Comparison of ENCODE assay signal across 8 cellular contexts in the genomic region with DNA sequence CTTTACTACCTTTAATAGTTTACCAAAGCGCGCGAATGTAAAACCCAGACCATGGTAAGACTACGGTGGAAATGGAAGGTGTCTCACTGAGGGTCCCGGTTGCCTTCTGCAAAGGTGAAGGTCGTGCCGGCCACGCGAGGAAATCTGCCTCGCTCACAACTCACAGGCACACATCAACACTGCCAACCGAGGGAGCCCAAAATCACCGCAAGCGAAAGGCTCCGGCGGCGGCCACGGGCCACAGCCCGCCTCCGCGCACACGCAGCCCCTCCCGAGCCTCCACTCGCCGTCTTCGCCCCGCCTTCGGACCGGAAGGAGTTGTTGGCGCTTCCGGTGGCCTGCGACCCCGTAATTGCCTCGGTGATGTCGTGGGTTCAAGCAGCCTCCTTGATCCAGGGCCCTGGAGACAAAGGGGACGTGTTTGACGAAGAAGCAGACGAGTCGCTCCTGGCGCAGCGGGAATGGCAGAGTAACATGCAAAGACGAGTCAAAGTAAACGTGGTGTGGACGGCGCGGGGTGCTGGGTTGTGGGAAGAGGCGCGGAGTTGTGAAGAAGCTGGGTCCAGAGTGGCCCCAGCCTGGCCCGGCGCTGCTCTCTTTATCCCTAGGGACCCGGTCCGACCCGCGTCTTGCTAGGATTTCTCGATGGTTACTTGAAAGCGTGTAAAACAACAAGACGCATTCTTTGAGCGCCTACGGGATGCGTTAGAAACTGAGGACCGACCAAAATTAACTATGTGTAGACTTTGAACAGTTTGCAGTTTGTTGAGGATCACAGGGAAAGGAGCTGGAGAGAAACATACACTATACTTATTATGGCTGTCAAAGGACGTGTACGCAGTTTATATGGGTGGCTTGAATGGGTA. TPM values are rescaled to one million over a fixed set of nuclear protein-coding genes. Genes with fewer than 3 reads are reported as not detected.
DNase-seq lines count a peak whose midpoint lies in the region; ATAC-seq and TF ChIP-seq lines count a peak whose summit lies in the region.

A gene with protein sequence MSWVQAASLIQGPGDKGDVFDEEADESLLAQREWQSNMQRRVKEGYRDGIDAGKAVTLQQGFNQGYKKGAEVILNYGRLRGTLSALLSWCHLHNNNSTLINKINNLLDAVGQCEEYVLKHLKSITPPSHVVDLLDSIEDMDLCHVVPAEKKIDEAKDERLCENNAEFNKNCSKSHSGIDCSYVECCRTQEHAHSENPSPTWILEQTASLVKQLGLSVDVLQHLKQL (plus strand): TSS at position 349 of the 866 bp plus-strand sequence. CDS start 15 bp downstream, at position 364.

- peak; percentile 99 for ATAC-seq in GM18498 (IDR thresholded peaks at IDR 0.05; ENCODE audit: unreplicated experiment)
- peak; percentile 98 for ATAC-seq in HG02870 (IDR thresholded peaks at IDR 0.05; ENCODE audit: unreplicated experiment)
- ATAC-seq in T-helper 17 cell, result peak; percentile 95
- ATAC-seq in left ventricle myocardium superior, result peak; percentile 100
- ATAC-seq in psoas muscle, result peak; percentile 96 to 100 (median 98)

- peaks cover 0 to 13% of the 10 kb centered on the region in 2 donors for H3K36me3 ChIP-seq in psoas muscle (ENCODE audit: insufficient read depth in 1 of 2, low read depth in 1 of 2)
- no peaks in the 10 kb centered on the region for H3K36me3 ChIP-seq in urinary bladder (ENCODE audit: insufficient read depth)

- H3K4me3 Mint-ChIP-seq in T-helper 17 cell, result peak within 1 kb of the TSS; percentile 100

- intact Hi-C loops in left ventricle myocardium superior (cut with micrococcal nuclease), result no loop called here
- intact Hi-C loops in psoas muscle (cut with DNase I), result no loop called here

- no peak for TF ChIP-seq CTCF in psoas muscle (IDR thresholded peaks at IDR 0.05)

- H3K27me3 ChIP-seq in psoas muscle (ENCODE audit: insufficient read depth in 3 of 3, low read length in 2 of 3), result no peaks in the 10 kb centered on the region

- peak within 1 kb of the TSS; percentile 86 for H3K4me3 ChIP-seq in psoas muscle
- H3K4me3 ChIP-seq in urinary bladder (ENCODE audit: low read depth, low read length), result peak within 1 kb of the TSS; percentile 64

- DNase-seq in NCI-H146 (lab: John Stamatoyannopoulos, UW), result peak; percentile 86
- peak; percentile 53 to 64 (median 56) for DNase-seq in T-helper 17 cell
- peak; percentile 11 to 90 (median 76) for DNase-seq in amygdala (lab: John Stamatoyannopoulos, UW)
- peak; percentile 91 for DNase-seq in left ventricle myocardium superior
- DNase-seq in psoas muscle, result peak; percentile 84 to 91

- peaks cover 2% of the 10 kb centered on the region for H3K36me3 Mint-ChIP-seq in T-helper 17 cell (ENCODE audit: low read depth)

- peaks cover 2% of the 10 kb centered on the region for H3K27me3 Mint-ChIP-seq in T-helper 17 cell

- H3K9me3 ChIP-seq in T-helper 17 cell (ENCODE audit: control insufficient read depth, low read length, poor library complexity, severe bottlenecking) (no peaks in the 10 kb centered on the region), psoas muscle (no peaks in the 10 kb centered on the region)

- H3K27ac ChIP-seq in psoas muscle (peak within 1 kb of the TSS; percentile 79), urinary bladder (ENCODE audit: low read depth) (peak within 1 kb of the TSS; percentile 77)

- WGBS in psoas muscle, 3 donors, result 0 to 1% (median 0%) methylated on average over 56 to 62 of the region's 62 CpGs
- under 1% methylated on average over 62 of the region's 62 CpGs for WGBS in urinary bladder

- peaks cover 8% of the 10 kb centered on the region for H3K4me1 ChIP-seq in psoas muscle
- no peaks in the 10 kb centered on the region for H3K4me1 ChIP-seq in urinary bladder (ENCODE audit: insufficient read depth)

- H3K27ac Mint-ChIP-seq in T-helper 17 cell, result peak within 1 kb of the TSS; percentile 97

- H3K4me1 Mint-ChIP-seq in T-helper 17 cell, result peaks cover 18% of the 10 kb centered on the region

RNA-seq across cellular contexts. Expression of the gene that starts here (rescaled TPM):
- total RNA-seq in T-helper 17 cell (1 to 10 TPM; 3.7 to 6.6 TPM), left ventricle myocardium superior (15.9 TPM), psoas muscle (10 to 100 TPM in 2 of 4 donors, 1 to 10 TPM in 2; 7.6 to 15.1 (median 9.9) TPM), urinary bladder (53.6 TPM)
- polyA plus RNA-seq in psoas muscle (10 to 100 TPM; 15.3 to 20.9 (median 17.2) TPM), urinary bladder (26.0 TPM)

Comparison
In these comparisons a context has a peak if more than half of its experiments do, and no peak if none do; other contexts are left out.
1. Peak in every context shown above with its lines: DNase-seq, ATAC-seq, H3K4me3 ChIP-seq and H3K27ac ChIP-seq.